In genomic region chr1:86154581-86155060, GRCh38 we compare ENCODE assay signal across 10 cellular contexts. TPM values are rescaled to one million over a fixed set of nuclear protein-coding genes. Genes with fewer than 3 reads are reported as not detected.
DNase-seq lines count a peak whose midpoint lies in the region; ATAC-seq, FAIRE-seq and TF ChIP-seq lines count a peak whose summit lies in the region.
"Had no signal": no experiment of that assay in that cellular context is flagged by ENCODE, and none has a peak within 500 bp of the region (broad histone marks: within the 10 kb centered on the region; RNA-seq: fewer than 3 reads in every experiment).

No MANE protein-coding gene starts in this region.

- no peaks in the 10 kb centered on the region for H4K20me1 ChIP-seq in keratinocyte (ENCODE audit: control insufficient read depth, extremely low read depth, insufficient read depth, low read length)

- H3K27me3 ChIP-seq in HUES64 (ENCODE audit: insufficient read depth, low read length) (peaks cover 63% of the 10 kb centered on the region), dorsolateral prefrontal cortex (peaks cover 0 to 40% (median 20%) of the 10 kb centered on the region in 45 donors), keratinocyte (ENCODE audit: control insufficient read depth, extremely low read depth, insufficient read depth, low read length) (peaks cover 28% of the 10 kb centered on the region)

- FAIRE-seq in keratinocyte (lab: Jason Lieb, UNC), result no peak
- FAIRE-seq: TTC549 had no signal

- H3K27ac ChIP-seq in HUES64 (ENCODE audit: low read depth, low read length), result no peak overlapping the region
- peak overlapping the region in 3 of 59 donors; percentile 1 to 49 (median 42) for H3K27ac ChIP-seq in dorsolateral prefrontal cortex
- no peak overlapping the region for H3K27ac ChIP-seq in keratinocyte (ENCODE audit: control insufficient read depth, insufficient read depth, low read length)
- no peak overlapping the region for H3K27ac ChIP-seq in substantia nigra (ENCODE audit: low read depth, low read length, poor library complexity, severe bottlenecking)

- DNase-seq in dorsolateral prefrontal cortex (peak in 6 of 10 donors; percentile 28 to 54 (median 42)), keratinocyte (ENCODE audit: low read depth, low spot score) (no peak), type B pancreatic cell (ENCODE audit: extremely low spot score, unreplicated experiment) (peak; percentile 67), substantia nigra (lab: John Stamatoyannopoulos, UW) (no peak), kidney tubule cell (ENCODE audit: low spot score) (no peak)
- DNase-seq: activated naive CD4-positive, alpha-beta T cell treated with anti-CD3 and anti-CD28 coated beads, Interleukin-2, amount 50 U/mL, for 16 hours; NCI-H446 had no signal

- no peak for ATAC-seq in HG02623 (IDR thresholded peaks at IDR 0.05; ENCODE audit: unreplicated experiment)

- H3K27me3 Mint-ChIP-seq in type B pancreatic cell, result peaks cover 80% of the 10 kb centered on the region

- no peaks in the 10 kb centered on the region; the same call in 1 of the 2 replicates for H3K4me1 ChIP-seq in HUES64 (ENCODE audit: insufficient read depth, low read length)
- peaks cover 33% of the 10 kb centered on the region for H3K4me1 ChIP-seq in keratinocyte (ENCODE audit: control insufficient read depth, extremely low read depth, insufficient read depth, low read length)

- no peaks in the 10 kb centered on the region for H3K9me3 Mint-ChIP-seq in type B pancreatic cell

- no peaks in the 10 kb centered on the region for H3K79me2 ChIP-seq in keratinocyte (ENCODE audit: control insufficient read depth, insufficient read depth, low read length)

- peak overlapping the region; percentile 56 for H3K4me3 ChIP-seq in HUES64 (ENCODE audit: low read length)
- H3K4me3 ChIP-seq in dorsolateral prefrontal cortex, result peak overlapping the region in 53 of 59 donors; percentile 12 to 68 (median 47)
- H3K4me3 ChIP-seq in keratinocyte (ENCODE audit: control insufficient read depth in 2 of 3, extremely low read depth in 1 of 3, insufficient read depth in 2 of 3, low read depth in 1 of 3, low read length in 3 of 3), result peak overlapping the region in 1 of 3 experiments; percentile 42

- dilution Hi-C loops in keratinocyte (cut with MboI; ENCODE audit: extremely low pct_ligation_motif_present, low sequenced_read_pairs), result no loop called here

- H3K36me3 ChIP-seq in HUES64 (ENCODE audit: insufficient read depth, low read length), result no peaks in the 10 kb centered on the region
- no peaks in the 10 kb centered on the region for H3K36me3 ChIP-seq in keratinocyte (ENCODE audit: control insufficient read depth in 2 of 2, extremely low read depth in 1 of 2, insufficient read depth in 2 of 2, low read length in 2 of 2)

- H3K4me2 ChIP-seq in keratinocyte (ENCODE audit: control insufficient read depth, extremely low read depth, insufficient read depth, low read depth, low read length), result peak overlapping the region; percentile 58

- peaks cover 17% of the 10 kb centered on the region for H3K4me1 Mint-ChIP-seq in type B pancreatic cell (ENCODE audit: unreplicated experiment)

- H3K27ac Mint-ChIP-seq in type B pancreatic cell, result no peak overlapping the region

- H3K9me3 ChIP-seq in HUES64 (ENCODE audit: insufficient read depth, low read depth, low read length) (no peaks in the 10 kb centered on the region), keratinocyte (ENCODE audit: control insufficient read depth, low read depth, low read length) (no peaks in the 10 kb centered on the region)

- no peak for TF ChIP-seq CTCF in dorsolateral prefrontal cortex (IDR thresholded peaks at IDR 0.05 in 54 of 56, conservative IDR thresholded peaks at IDR 0.05 in 2 of 56; ENCODE audit: low read depth in 1 of 56, partially characterized antibody in 56 of 56)
- no peak for TF ChIP-seq CTCF in keratinocyte (optimal IDR thresholded peaks at IDR 0.05 in 1 of 3, IDR thresholded peaks at IDR 0.05 in 1 of 3, conservative IDR thresholded peaks at IDR 0.05 in 1 of 3; ENCODE audit: extremely low read depth in 1 of 3, insufficient read depth in 2 of 3, low read length in 3 of 3)
- TF ChIP-seq CTCF in type B pancreatic cell (conservative IDR thresholded peaks at IDR 0.05), result no peak

- H3K9me1 ChIP-seq in keratinocyte (ENCODE audit: control insufficient read depth, extremely low read depth, insufficient read depth, low read length), result no peaks in the 10 kb centered on the region

- intact Hi-C loops in dorsolateral prefrontal cortex (cut with DNase I), result no loop called here

- H2AFZ ChIP-seq in keratinocyte (ENCODE audit: control insufficient read depth, low read length), result peak overlapping the region; percentile 30

- H3K36me3 Mint-ChIP-seq in type B pancreatic cell, result no peaks in the 10 kb centered on the region

- H3K9ac ChIP-seq in HUES64 (ENCODE audit: low read depth, low read length) (no peak overlapping the region), keratinocyte (ENCODE audit: control insufficient read depth, extremely low read depth, insufficient read depth, low read length) (no peak overlapping the region)

- WGBS in HUES64, result 6% methylated on average over 21 of the region's 21 CpGs

- peak overlapping the region; percentile 79 for H3K4me3 Mint-ChIP-seq in type B pancreatic cell

RNA-seq across cellular contexts. Expression of gene COL24A1, which starts 2.0 kb away (rescaled TPM):
- polyA plus RNA-seq in HUES64 (2013, experiment 1 of 2), result 0.10 TPM
- polyA plus RNA-seq in HUES64 (2013, experiment 2 of 2), result 1.6 TPM
- 10 to 100 TPM in 86 of 120 experiments, 1 to 10 TPM in 34; 3.4 to 40.8 (median 13.1) TPM for total RNA-seq in dorsolateral prefrontal cortex
- 0.01 TPM in 1 of 3 replicates, not detected in the others for polyA plus RNA-seq in keratinocyte
- polyA plus RNA-seq in keratinocyte (2011; ENCODE audit: low read depth), result not detected
- not detected in 2 replicates for polyA plus RNA-seq in keratinocyte (2011; cell fraction: cytosol; rRNA removed)
- 0.03 and 0.05 TPM in 2 replicates for polyA plus RNA-seq in keratinocyte (2011; cell fraction: nucleus; rRNA removed)
- not detected in 2 replicates for polyA plus RNA-seq in keratinocyte (2012; ENCODE audit: low replicate concordance)
- not detected in 3 replicates for polyA minus RNA-seq in keratinocyte
- not detected for polyA minus RNA-seq in keratinocyte (2011; cell fraction: cytosol; rRNA and poly(A)+ RNA removed)
- polyA minus RNA-seq in keratinocyte (2011; cell fraction: nucleus; rRNA and poly(A)+ RNA removed), result not detected in 2 replicates
- 0.33 and 7.2 TPM in 2 replicates for total RNA-seq in type B pancreatic cell (ENCODE audit: low replicate concordance)

Comparison
In these comparisons a context has a peak if more than half of its experiments do, and no peak if none do; other contexts are left out.
1. DNase-seq: peak in dorsolateral prefrontal cortex (6 of 10) and type B pancreatic cell (single experiment); none in keratinocyte (single experiment), substantia nigra (0 of 49) and kidney tubule cell (single experiment).